In the genomic region with DNA sequence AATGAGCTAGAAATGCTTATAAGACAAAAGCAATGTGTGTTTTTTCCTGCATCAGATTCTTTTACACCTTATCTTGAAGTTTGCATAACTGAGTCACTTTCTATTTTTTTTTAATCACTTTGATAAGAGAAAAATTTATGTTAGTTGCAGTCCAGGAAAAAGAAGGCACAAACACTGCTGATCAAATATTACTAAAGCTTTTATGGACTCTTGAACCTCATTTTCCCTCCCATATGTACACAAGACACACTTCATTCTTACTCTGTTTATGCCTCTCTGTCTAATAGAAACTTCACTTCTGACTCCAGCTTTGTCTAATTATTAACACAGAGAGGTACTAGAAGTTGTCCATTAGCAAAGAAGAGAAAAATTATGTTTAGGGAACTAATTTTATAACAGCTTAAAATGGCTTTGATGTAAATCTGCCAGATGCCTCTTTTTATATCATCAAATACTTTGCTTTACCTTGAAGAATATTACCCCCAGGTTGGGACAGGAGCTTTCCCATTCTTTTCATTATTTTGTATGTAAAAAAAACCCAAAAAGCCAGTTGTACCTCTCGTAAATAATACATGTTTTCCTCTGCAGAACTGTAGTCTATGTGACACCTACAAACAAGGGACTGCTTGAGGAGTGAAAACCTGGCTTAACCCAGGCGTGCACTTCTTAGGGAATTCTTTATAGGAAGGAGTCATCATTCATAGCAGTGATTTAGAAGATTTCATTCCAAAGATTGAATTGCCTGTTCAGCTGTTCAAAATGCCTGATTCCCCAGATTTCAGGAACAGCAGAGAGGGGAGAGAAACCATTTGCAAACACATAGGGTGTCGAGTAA, we compare ENCODE assay signal across 11 cellular contexts.
DNase-seq lines count a peak whose midpoint lies in the region; ATAC-seq, FAIRE-seq and TF ChIP-seq lines count a peak whose summit lies in the region.
"Had no signal": no experiment of that assay in that cellular context is flagged by ENCODE, and none has a peak within 500 bp of the region (broad histone marks: within the 10 kb centered on the region; RNA-seq: fewer than 3 reads in every experiment).

No MANE protein-coding gene starts in this region.

- H3K27ac ChIP-seq in breast epithelium (peak overlapping the region; percentile 1 to 14), mammary epithelial cell (ENCODE audit: insufficient read depth, low read depth, low read length) (no peak overlapping the region), HepG2 (ENCODE audit: extremely low read length, insufficient read depth, low read length) (peak overlapping the region; percentile 98)

- H3K36me3 ChIP-seq in breast epithelium, result no peaks in the 10 kb centered on the region
- no peaks in the 10 kb centered on the region for H3K36me3 ChIP-seq in mammary epithelial cell (ENCODE audit: insufficient read depth, low read length)
- 0 out of 5 replicates have a peak, but pooled peaks cover 0 to 1% of the 10 kb centered on the region in 2 experiments for H3K36me3 ChIP-seq in HepG2 (replicated peaks in 1 of 2; ENCODE audit: control insufficient read depth in 1 of 2, insufficient read depth in 2 of 2, low read length in 2 of 2)

- H3K27me3 ChIP-seq in breast epithelium, result no peaks in the 10 kb centered on the region
- H3K27me3 ChIP-seq in mammary epithelial cell (ENCODE audit: insufficient read depth, low read length), result no peaks in the 10 kb centered on the region
- no peaks in the 10 kb centered on the region for H3K27me3 ChIP-seq in HepG2 (ENCODE audit: control insufficient read depth in 1 of 2, insufficient read depth in 2 of 2, low read length in 2 of 2)

- H3K4me1 ChIP-seq in breast epithelium, result no peaks in the 10 kb centered on the region
- no peaks in the 10 kb centered on the region for H3K4me1 ChIP-seq in mammary epithelial cell (ENCODE audit: insufficient read depth, low read length)
- peaks cover 72% of the 10 kb centered on the region for H3K4me1 ChIP-seq in HepG2 (ENCODE audit: insufficient read depth, low read length)

- in situ Hi-C loops in mammary epithelial cell (cut with MboI; ENCODE audit: low sequenced_read_pairs in 2 of 2), result no loop called here
- in situ Hi-C loops in HepG2 (cut with HindIII; ENCODE audit: extremely low pct_ligation_motif_present, low pct_unique_long_range_greater_than_20kb), result no loop called here

- POLR2A ChIA-PET in HepG2 (lab: Yijun Ruan, JAX), result interaction anchor here (1.1 to 4.7 kb wide), 16 partner anchors 10 to 1165 kb away, joined by 3 to 111 read pairs (median 6); a partner anchor contains a TSS

- no peak for TF ChIP-seq POLR2A in breast epithelium (IDR thresholded peaks at IDR 0.05)
- TF ChIP-seq POLR2A in HepG2 (IDR thresholded peaks at IDR 0.05; ENCODE audit: insufficient read depth in 1 of 2, low read depth in 2 of 2, low read length in 2 of 2), result no peak

- TF ChIP-seq RAD21 in HepG2 (CRISPR knock-in tag; IDR thresholded peaks at IDR 0.05), result no peak

- peak; percentile 61 for FAIRE-seq in HepG2 (lab: Jason Lieb, UNC)
- FAIRE-seq: K562, TTC549 had no signal

- no peaks in the 10 kb centered on the region for H4K20me1 ChIP-seq in mammary epithelial cell (ENCODE audit: insufficient read depth, low read length)
- H4K20me1 ChIP-seq in HepG2 (ENCODE audit: insufficient read depth, low read length), result no peaks in the 10 kb centered on the region

- DNase-seq in breast epithelium (ENCODE audit: low spot score in 2 of 2) (no peak), mammary epithelial cell (no peak), NCI-H748 treated with DMSO at 0.1 percent for 48 hours (lab: John Stamatoyannopoulos, UW) (peak; percentile 37), HepG2 (ENCODE audit: low spot score) (peak; percentile 97), anterior cingulate cortex (lab: John Stamatoyannopoulos, UW) (no peak), NCI-H2227 (lab: John Stamatoyannopoulos, UW; ENCODE audit: unreplicated experiment) (no peak)
- DNase-seq: activated naive CD4-positive, alpha-beta T cell treated with anti-CD3 and anti-CD28 coated beads, Interleukin-2, amount 10 ng/mL, durations not matched to agents 7 days and 5 days had no signal

- WGBS in mammary epithelial cell (ENCODE audit: low coverage, missing lambda C conversion rate), result 70% methylated on average over 3 of the region's 3 CpGs
- 2% methylated on average over 3 of the region's 3 CpGs for WGBS in HepG2 (ENCODE audit: low lambda C conversion rate)

- no peak overlapping the region for H2AFZ ChIP-seq in mammary epithelial cell (ENCODE audit: low read depth, low read length)
- no peak overlapping the region for H2AFZ ChIP-seq in HepG2 (ENCODE audit: low read length)

- H3K79me2 ChIP-seq in mammary epithelial cell (ENCODE audit: insufficient read depth, low read length) (no peaks in the 10 kb centered on the region), HepG2 (ENCODE audit: insufficient read depth, low read length) (peaks cover 13% of the 10 kb centered on the region)

- dilution Hi-C loops in mammary epithelial cell (cut with HindIII; ENCODE audit: low sequenced_read_pairs), result no loop called here

- H3K4me2 ChIP-seq in mammary epithelial cell (ENCODE audit: insufficient read depth, low read depth, low read length) (no peak overlapping the region), HepG2 (ENCODE audit: low read depth, low read length) (peak overlapping the region; percentile 83)

- intact Hi-C loops in breast epithelium (cut with DNase I; ENCODE audit: low total_unique reads) (no loop called here), mammary epithelial cell (cut with micrococcal nuclease) (no loop called here), HepG2 (cut with micrococcal nuclease; ENCODE audit: unreplicated experiment) (loop anchor here (1.0 to 2.0 kb wide), 4 partner anchors 43 to 97 kb away; no protein-coding TSS in a partner anchor)

- TF ChIP-seq CTCF in breast epithelium (IDR thresholded peaks at IDR 0.05), result no peak
- no peak for TF ChIP-seq CTCF in mammary epithelial cell (conservative IDR thresholded peaks at IDR 0.05 in 1 of 2, IDR thresholded peaks at IDR 0.05 in 1 of 2; ENCODE audit: extremely low read depth in 1 of 2, insufficient read depth in 1 of 2, low read depth in 1 of 2, low read length in 2 of 2)
- no peak for TF ChIP-seq CTCF in HepG2 (CRISPR knock-in tag; IDR thresholded peaks at IDR 0.05)

- peak; percentile 85 for ATAC-seq in HepG2
- ATAC-seq in HG02840 (IDR thresholded peaks at IDR 0.05; ENCODE audit: low FRiP score, unreplicated experiment), result no peak
- ATAC-seq in GM18511 (IDR thresholded peaks at IDR 0.05; ENCODE audit: unreplicated experiment), result no peak
- ATAC-seq: K562 had no signal

- TF ChIP-seq EP300 in HepG2 (IDR thresholded peaks at IDR 0.05; ENCODE audit: low read depth in 2 of 2, low read length in 2 of 2) (peak; percentile 47 to 97; a peak in 3 of 4 replicates), HepG2 (CRISPR knock-in tag; IDR thresholded peaks at IDR 0.05; ENCODE audit: borderline replicate concordance) (peak; percentile 88)

- no peak overlapping the region for H3K9ac ChIP-seq in mammary epithelial cell (ENCODE audit: insufficient read depth, low read length)
- H3K9ac ChIP-seq in HepG2 (ENCODE audit: insufficient read depth, low read depth, low read length), result peak overlapping the region; percentile 72

- BruUV-seq in mammary epithelial cell (replicated peaks; lab: Mats Ljungman, UMichigan) (no TSS peak), HepG2 (replicated peaks; lab: Mats Ljungman, UMichigan) (TSS peak; percentile 72)

- H3K4me3 ChIP-seq in breast epithelium (no peak overlapping the region), mammary epithelial cell (replicated peaks in 1 of 3; ENCODE audit: insufficient read depth in 1 of 3, low read depth in 2 of 3, low read length in 3 of 3) (no peak overlapping the region), HepG2 (replicated peaks in 1 of 3; ENCODE audit: insufficient read depth in 1 of 3, low read depth in 2 of 3, low read length in 3 of 3) (peak overlapping the region; percentile 17 to 51 (median 47); a peak in 5 of 6 replicates)
- H3K4me3 ChIP-seq: K562 had no signal

- CTCF ChIA-PET in mammary epithelial cell (lab: Charles Lee; ENCODE audit: low non-redundant PET), result no interaction called here
- CTCF ChIA-PET in HepG2 (lab: Yijun Ruan, JAX; ENCODE audit: low intra/inter-chr PET ratio, low total read pairs), result no interaction called here

- H3K9me3 ChIP-seq in breast epithelium, result no peaks in the 10 kb centered on the region
- no peaks in the 10 kb centered on the region for H3K9me3 ChIP-seq in mammary epithelial cell (replicated peaks; ENCODE audit: insufficient read depth, low read length)
- H3K9me3 ChIP-seq in HepG2 (ENCODE audit: low read length), result no peaks in the 10 kb centered on the region

TF ChIP-seq in HepG2, 621 proteins besides CTCF, POLR2A, EP300 and RAD21 (continues in another document):
- TF ChIP-seq SMYD3 (CRISPR knock-in tag; IDR thresholded peaks at IDR 0.05) (no peak), ZNF3 (CRISPR knock-in tag; IDR thresholded peaks at IDR 0.05) (no peak), TP53 (CRISPR knock-in tag; conservative IDR thresholded peaks at IDR 0.05) (no peak), ELF3 (CRISPR knock-in tag; IDR thresholded peaks at IDR 0.05) (peak; percentile 93), PTBP1 (IDR thresholded peaks at IDR 0.05; ENCODE audit: low read depth, low read length, poor library complexity, severe bottlenecking) (no peak), TRIM24 (CRISPR knock-in tag; IDR thresholded peaks at IDR 0.05) (no peak), HDAC2 (CRISPR knock-in tag; IDR thresholded peaks at IDR 0.05) (peak; percentile 58; the same call in 1 of the 2 replicates), NFIC (IDR thresholded peaks at IDR 0.05; ENCODE audit: low read length) (peak; percentile 95), CREM (IDR thresholded peaks at IDR 0.05) (peak; percentile 93), CREM (CRISPR knock-in tag; IDR thresholded peaks at IDR 0.05) (no peak), ELF4 (CRISPR knock-in tag; IDR thresholded peaks at IDR 0.05; ENCODE audit: borderline replicate concordance) (0 out of 2 replicates have a peak, but pooled peaks have one; percentile 6), ZNF33A (CRISPR knock-in tag; IDR thresholded peaks at IDR 0.05; ENCODE audit: borderline replicate concordance) (no peak), ETV5 (CRISPR knock-in tag; IDR thresholded peaks at IDR 0.05; ENCODE audit: borderline replicate concordance) (no peak)
- TF ChIP-seq, protein P1, sequence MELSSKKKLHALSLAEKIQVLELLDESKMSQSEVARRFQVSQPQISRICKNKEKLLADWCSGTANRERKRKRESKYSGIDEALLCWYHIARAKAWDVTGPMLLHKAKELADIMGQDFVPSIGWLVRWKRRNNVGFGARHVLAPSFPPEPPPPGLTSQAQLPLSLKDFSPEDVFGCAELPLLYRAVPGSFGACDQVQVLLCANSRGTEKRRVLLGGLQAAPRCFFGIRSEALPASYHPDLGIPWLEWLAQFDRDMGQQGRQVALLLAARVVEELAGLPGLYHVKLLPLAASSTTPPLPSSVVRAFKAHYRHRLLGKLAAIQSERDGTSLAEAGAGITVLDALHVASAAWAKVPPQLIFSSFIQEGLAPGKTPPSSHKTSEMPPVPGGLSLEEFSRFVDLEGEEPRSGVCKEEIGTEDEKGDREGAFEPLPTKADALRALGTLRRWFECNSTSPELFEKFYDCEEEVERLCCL (CRISPR knock-in tag; IDR thresholded peaks at IDR 0.05; ENCODE audit: borderline replicate concordance), result no peak

Comparison
In these comparisons a context has a peak if more than half of its experiments do, and no peak if none do; other contexts are left out.
1. DNase-seq: peak in NCI-H748 treated with DMSO at 0.1 percent for 48 hours (single experiment) and HepG2 (single experiment); none in breast epithelium (0 of 2), mammary epithelial cell (single experiment), anterior cingulate cortex (0 of 58) and NCI-H2227 (single experiment).
2. H3K4me3 ChIP-seq: peak in HepG2 (3 of 3); none in breast epithelium (0 of 3) and mammary epithelial cell (0 of 3).